Comparison of ENCODE assay signal across 8 cellular contexts in genomic region chr3:119677641-119677934, GRCh38. TPM values are rescaled to one million over a fixed set of nuclear protein-coding genes. Genes with fewer than 3 reads are reported as not detected.
DNase-seq lines count a peak whose midpoint lies in the region; ATAC-seq and TF ChIP-seq lines count a peak whose summit lies in the region.

No MANE protein-coding gene starts in this region.

- H3K27me3 ChIP-seq in Peyer's patch = no peaks in the 10 kb centered on the region
- H3K27me3 ChIP-seq in esophagus muscularis mucosa = no peaks in the 10 kb centered on the region
- H3K27me3 ChIP-seq in psoas muscle (ENCODE audit: insufficient read depth in 3 of 3, low read length in 2 of 3) = no peaks in the 10 kb centered on the region

- no peak for TF ChIP-seq EP300 in esophagus muscularis mucosa (IDR thresholded peaks at IDR 0.05)

- WGBS in esophagus muscularis mucosa = 14% methylated on average over 6 of the region's 6 CpGs
- WGBS in psoas muscle, 3 donors = 7 to 9% (median 7%) methylated on average over 6 of the region's 6 CpGs

- DNase-seq in Peyer's patch = no peak
- no peak for DNase-seq in esophagus muscularis mucosa (ENCODE audit: extremely low spot score)
- no peak for DNase-seq in psoas muscle
- no peak for DNase-seq in kidney tubule cell (ENCODE audit: low spot score)

- intact Hi-C loops in esophagus muscularis mucosa (cut with DNase I) = loop anchor here (5.0 to 10.0 kb wide), 2 partner anchors 100 to 183 kb away; partner anchors contain the start of genes ADPRH and TIMMDC1
- intact Hi-C loops in psoas muscle (cut with DNase I) = loop anchor here (5.0 to 10.0 kb wide), 4 partner anchors 80 to 183 kb away; partner anchors contain the start of genes TIMMDC1 (in 2 of the 2), ADPRH (in 1 of the 2) and PLA1A (in 1 of the 2)

- ATAC-seq in psoas muscle = no peak
- ATAC-seq in GM19397 (IDR thresholded peaks at IDR 0.05; ENCODE audit: unreplicated experiment) = no peak
- no peak for ATAC-seq in GM21723 (IDR thresholded peaks at IDR 0.05; ENCODE audit: unreplicated experiment)
- no peak for ATAC-seq in GM18868 (IDR thresholded peaks at IDR 0.05; ENCODE audit: unreplicated experiment)

- H3K4me1 ChIP-seq in Peyer's patch (peaks cover 0 to 17% (median 0%) of the 10 kb centered on the region in 4 donors), esophagus muscularis mucosa (peaks cover 18 to 35% (median 23%) of the 10 kb centered on the region in 4 donors), psoas muscle (peaks cover 18% of the 10 kb centered on the region)

- peak overlapping the region; percentile 83 to 98 (median 92) for H3K27ac ChIP-seq in Peyer's patch
- peak overlapping the region; percentile 92 to 97 (median 95) for H3K27ac ChIP-seq in esophagus muscularis mucosa (replicated peaks in 1 of 4)
- peak overlapping the region; percentile 97 for H3K27ac ChIP-seq in psoas muscle

- TF ChIP-seq CTCF in GM12875 (IDR thresholded peaks at IDR 0.05; ENCODE audit: borderline replicate concordance, insufficient read depth, low read depth, low read length) = no peak
- no peak for TF ChIP-seq CTCF in Peyer's patch (IDR thresholded peaks at IDR 0.05)
- TF ChIP-seq CTCF in esophagus muscularis mucosa (IDR thresholded peaks at IDR 0.05) = no peak
- no peak for TF ChIP-seq CTCF in psoas muscle (IDR thresholded peaks at IDR 0.05)

- H3K36me3 ChIP-seq in Peyer's patch (peaks cover 0 to 25% (median 0%) of the 10 kb centered on the region in 3 donors), esophagus muscularis mucosa (peaks cover 9 to 25% (median 21%) of the 10 kb centered on the region in 4 donors), psoas muscle (ENCODE audit: insufficient read depth in 1 of 2, low read depth in 1 of 2) (peaks cover 0 to 28% of the 10 kb centered on the region in 2 donors)

- TF ChIP-seq POLR2A in Peyer's patch (IDR thresholded peaks at IDR 0.05) = no peak
- TF ChIP-seq POLR2A in esophagus muscularis mucosa (IDR thresholded peaks at IDR 0.05; ENCODE audit: low read depth) = no peak

- H3K4me3 ChIP-seq in GM12875 (ENCODE audit: low read depth, low read length) (peak overlapping the region; percentile 45), Peyer's patch (peak overlapping the region; percentile 55 to 87 (median 72)), esophagus muscularis mucosa (peak overlapping the region; percentile 72 to 89 (median 76)), psoas muscle (peak overlapping the region; percentile 92)

- no peaks in the 10 kb centered on the region for H3K9me3 ChIP-seq in Peyer's patch
- H3K9me3 ChIP-seq in esophagus muscularis mucosa = no peaks in the 10 kb centered on the region
- no peaks in the 10 kb centered on the region for H3K9me3 ChIP-seq in psoas muscle

RNA-seq across cellular contexts. Expression of gene COX17, which starts 0.4 kb away (rescaled TPM):
- total RNA-seq in Peyer's patch (10 to 100 TPM; 30.9 to 57.8 (median 44.8) TPM), esophagus muscularis mucosa (10 to 100 TPM; 36.3 to 76.4 (median 61.6) TPM), psoas muscle (100 to 1,000 TPM in 3 of 4 donors, 10 to 100 TPM in 1; 89.5 to 180 (median 127) TPM)
- 100 to 1,000 TPM; 166 to 330 (median 304) TPM for polyA plus RNA-seq in psoas muscle

RNA-seq across cellular contexts. Expression of gene POPDC2, which starts 17.2 kb away (rescaled TPM):
- total RNA-seq in Peyer's patch (1 to 10 TPM; 3.0 to 8.3 (median 6.3) TPM), esophagus muscularis mucosa (10 to 100 TPM; 67.9 to 92.6 (median 79.3) TPM), psoas muscle (100 to 1,000 TPM; 103 to 205 (median 149) TPM)
- polyA plus RNA-seq in psoas muscle = 100 to 1,000 TPM in 1 of 3 donors, 10 to 100 TPM in 2; 30.7 to 140 (median 75.8) TPM

RNA-seq across cellular contexts. Expression of gene CFAP91, which starts 25.2 kb away (rescaled TPM):
- total RNA-seq in Peyer's patch = 10 to 100 TPM in 1 of 4 donors, 1 to 10 TPM in 2, not detected in 1; 2.1 to 21.5 (median 6.2) TPM
- 1 to 10 TPM; 1.5 to 6.5 (median 4.4) TPM for total RNA-seq in esophagus muscularis mucosa
- under 1 TPM in 3 of 4 donors, not detected in 1; 0.52 to 0.88 (median 0.57) TPM for total RNA-seq in psoas muscle
- under 1 TPM; 0.09 to 0.72 (median 0.13) TPM for polyA plus RNA-seq in psoas muscle

Comparison
In these comparisons a context has a peak if more than half of its experiments do, and no peak if none do; other contexts are left out.
1. RNA of gene POPDC2, which starts 17.2 kb away (total RNA-seq): 103 to 205 TPM in psoas muscle and 67.9 to 92.6 TPM in esophagus muscularis mucosa; 3.0 to 8.3 TPM in Peyer's patch; every median in the first group is over 4 times any median in the second.
2. Peak in every context shown above with its lines, with median percentiles within 50 percentile points of each other: H3K4me3 ChIP-seq and H3K27ac ChIP-seq.